ENCODE assay signal across 8 cellular contexts in genomic region chr11:112024178-112024777, GRCh38. TPM values are rescaled to one million over a fixed set of nuclear protein-coding genes. Genes with fewer than 3 reads are reported as not detected.
DNase-seq lines count a peak whose midpoint lies in the region; ATAC-seq, FAIRE-seq and TF ChIP-seq lines count a peak whose summit lies in the region.

No MANE protein-coding gene starts in this region.

- H3K79me2 ChIP-seq in GM23248 (ENCODE audit: insufficient read depth) (peaks cover 5% of the 10 kb centered on the region), HepG2 (ENCODE audit: insufficient read depth, low read length) (peaks cover 11% of the 10 kb centered on the region)

- 0 out of 2 replicates have a peak overlapping the region, but pooled peaks have one; percentile 50 for H3K27ac ChIP-seq in GM23248
- H3K27ac ChIP-seq in brain microvascular endothelial cell = no peak overlapping the region
- peak overlapping the region; percentile 90 for H3K27ac ChIP-seq in HepG2 (ENCODE audit: extremely low read length, insufficient read depth, low read length)
- H3K27ac ChIP-seq in tibial artery = peak overlapping the region; percentile 94 to 95

- H3K4me2 ChIP-seq in GM23248 (ENCODE audit: unreplicated experiment) (peak overlapping the region; percentile 82), HepG2 (ENCODE audit: low read depth, low read length) (peak overlapping the region; percentile 85)

- no peak for TF ChIP-seq CTCF in GM13976 (IDR thresholded peaks at IDR 0.05; ENCODE audit: borderline replicate concordance, control extremely low read depth, extremely low read depth, insufficient read depth, missing control alignments)
- TF ChIP-seq CTCF in brain microvascular endothelial cell (IDR thresholded peaks at IDR 0.05; ENCODE audit: low read depth, low read length, missing control alignments) = no peak
- no peak for TF ChIP-seq CTCF in HepG2 (CRISPR knock-in tag; IDR thresholded peaks at IDR 0.05)
- no peak for TF ChIP-seq CTCF in tibial artery (IDR thresholded peaks at IDR 0.05)

- TF ChIP-seq EP300 in HepG2 (IDR thresholded peaks at IDR 0.05; ENCODE audit: low read depth in 2 of 2, low read length in 2 of 2) = no peak
- no peak for TF ChIP-seq EP300 in HepG2 (CRISPR knock-in tag; IDR thresholded peaks at IDR 0.05; ENCODE audit: borderline replicate concordance)

- no peaks in the 10 kb centered on the region for H3K27me3 ChIP-seq in GM23248 (replicated peaks; ENCODE audit: insufficient read depth)
- no peaks in the 10 kb centered on the region for H3K27me3 ChIP-seq in brain microvascular endothelial cell (replicated peaks)
- no peaks in the 10 kb centered on the region; a peak in 2 of 5 replicates for H3K27me3 ChIP-seq in HepG2 (ENCODE audit: control insufficient read depth in 1 of 2, insufficient read depth in 2 of 2, low read length in 2 of 2)
- no peaks in the 10 kb centered on the region for H3K27me3 ChIP-seq in tibial artery

- H3K4me1 ChIP-seq in GM23248 (ENCODE audit: insufficient read depth) (0 out of 2 replicates have a peak, but pooled peaks cover 6% of the 10 kb centered on the region), HepG2 (ENCODE audit: insufficient read depth, low read length) (peaks cover 17% of the 10 kb centered on the region), tibial artery (peaks cover 0 to 15% (median 5%) of the 10 kb centered on the region in 4 donors)

- no peak for FAIRE-seq in HepG2 (lab: Jason Lieb, UNC)

- CTCF ChIA-PET in HepG2 (lab: Yijun Ruan, JAX; ENCODE audit: low intra/inter-chr PET ratio, low total read pairs) = no interaction called here

- peak overlapping the region; percentile 86 for H3K9ac ChIP-seq in GM23248
- peak overlapping the region; percentile 91 for H3K9ac ChIP-seq in HepG2 (ENCODE audit: insufficient read depth, low read depth, low read length)

- no peak for TF ChIP-seq RAD21 in HepG2 (CRISPR knock-in tag; IDR thresholded peaks at IDR 0.05)

- H3F3A ChIP-seq in GM23248 (ENCODE audit: insufficient read depth) = peaks cover 19% of the 10 kb centered on the region; the same call in 1 of the 2 replicates

- BruUV-seq in HepG2 (replicated peaks; lab: Mats Ljungman, UMichigan) = TSS peak; percentile 91

- H3K9me3 ChIP-seq in GM23248 (ENCODE audit: low read depth) (no peaks in the 10 kb centered on the region), HepG2 (ENCODE audit: low read length) (no peaks in the 10 kb centered on the region), tibial artery (no peaks in the 10 kb centered on the region)

- TF ChIP-seq POLR2A in HepG2 (IDR thresholded peaks at IDR 0.05; ENCODE audit: insufficient read depth in 1 of 2, low read depth in 2 of 2, low read length in 2 of 2) = no peak

- DNase-seq in GM13976 (ENCODE audit: low spot score) = peak; percentile 53
- no peak for DNase-seq in GM23248
- peak; percentile 77 for DNase-seq in NAMALWA (ENCODE audit: low spot score)
- no peak for DNase-seq in brain microvascular endothelial cell
- no peak for DNase-seq in HepG2 (ENCODE audit: low spot score)
- DNase-seq in tibial artery = no peak
- no peak for DNase-seq in occipital lobe (lab: John Stamatoyannopoulos, UW)
- DNase-seq in NCI-H2107 (lab: John Stamatoyannopoulos, UW) = no peak

- peak; percentile 4 for ATAC-seq in HepG2

- POLR2A ChIA-PET in HepG2 (lab: Yijun Ruan, JAX) = interaction anchor here (0.6 to 1.9 kb wide), 13 partner anchors 8 to 153 kb away, joined by 3 to 14 read pairs (median 4); partner anchors contain the start of genes ALG9 and DIXDC1

- H3K4me3 ChIP-seq in GM23248 = peak overlapping the region; percentile 94
- peak overlapping the region; percentile 94 for H3K4me3 ChIP-seq in brain microvascular endothelial cell (ENCODE audit: low read depth, low read length)
- H3K4me3 ChIP-seq in HepG2 (replicated peaks in 1 of 3; ENCODE audit: insufficient read depth in 1 of 3, low read depth in 2 of 3, low read length in 3 of 3) = peak overlapping the region; percentile 82 to 90 (median 87)
- H3K4me3 ChIP-seq in tibial artery = peak overlapping the region; percentile 73 to 95

- intact Hi-C loops in HepG2 (cut with micrococcal nuclease; ENCODE audit: unreplicated experiment) = loop anchor here (2.0 to 10.0 kb wide), 2 partner anchors 41 to 89 kb away; partner anchors contain the start of gene DIXDC1
- intact Hi-C loops in tibial artery (cut with DNase I; ENCODE audit: low total_unique reads) = no loop called here

- peaks cover 9% of the 10 kb centered on the region; the same call in 1 of the 2 replicates for H3K36me3 ChIP-seq in GM23248 (ENCODE audit: low read depth)
- peaks cover 10% of the 10 kb centered on the region for H3K36me3 ChIP-seq in brain microvascular endothelial cell (replicated peaks)
- H3K36me3 ChIP-seq in HepG2 (replicated peaks in 1 of 2; ENCODE audit: control insufficient read depth in 1 of 2, insufficient read depth in 2 of 2, low read length in 2 of 2) = peaks cover 3 to 23% of the 10 kb centered on the region in 2 experiments; a peak in 4 of 5 replicates
- H3K36me3 ChIP-seq in tibial artery = peaks cover 19 to 33% (median 22%) of the 10 kb centered on the region in 3 donors

- H2AFZ ChIP-seq in GM23248 (peak overlapping the region; percentile 99), HepG2 (ENCODE audit: low read length) (no peak overlapping the region)

- in situ Hi-C loops in GM13976 (cut with MboI; ENCODE audit: low sequenced_read_pairs, unreplicated experiment) = no loop called here
- in situ Hi-C loops in GM23248 (cut with MboI) = no loop called here
- in situ Hi-C loops in brain microvascular endothelial cell (cut with HindIII; ENCODE audit: low pct_ligation_motif_present, low sequenced_read_pairs) = no loop called here
- in situ Hi-C loops in HepG2 (cut with HindIII; ENCODE audit: extremely low pct_ligation_motif_present, low pct_unique_long_range_greater_than_20kb) = no loop called here

- 17 to 21% methylated on average over 10 of the region's 10 CpGs for WGBS in GM23248 (ENCODE audit: low coverage in 1 of 2, low lambda C conversion rate in 2 of 2, missing lambda C conversion rate in 2 of 2), 2 experiments
- 38% methylated on average over 9 of the region's 10 CpGs for WGBS in HepG2 (ENCODE audit: low lambda C conversion rate)

- H4K20me1 ChIP-seq in GM23248 (ENCODE audit: insufficient read depth) (no peaks in the 10 kb centered on the region), HepG2 (ENCODE audit: insufficient read depth, low read length) (no peaks in the 10 kb centered on the region)

- no peaks in the 10 kb centered on the region for H3K9me2 ChIP-seq in GM23248 (ENCODE audit: insufficient read depth)

RNA-seq across cellular contexts. Expression of gene DLAT, which starts 0.9 kb away (rescaled TPM):
- 32.3 and 35.7 TPM in 2 replicates for total RNA-seq in GM23248 (2014; rRNA removed; shearing (Covaris generic))
- polyA plus RNA-seq in GM23248 (2016; fragmentation: Nextera tagmentation; extraction: Ambion mirVana) (33.4 and 36.0 TPM in 2 replicates), HepG2 (2011; rRNA removed) (21.5 and 26.4 TPM in 2 replicates)
- total RNA-seq in HepG2 (2016; rRNA removed; fragmentation: Illumina TruSeq; extraction: Trizol) (62.2 and 73.2 TPM in 2 replicates), occipital lobe (46.5 TPM)
- total RNA-seq in HepG2 (2016; cell fraction: cytosol; rRNA removed; fragmentation: Illumina TruSeq; extraction: Trizol; ENCODE audit: low read depth) = 15.1 and 15.7 TPM in 2 replicates
- 63.4 and 67.7 TPM in 2 replicates for total RNA-seq in HepG2 (2016; cell fraction: insoluble cytoplasmic fraction; rRNA removed; fragmentation: Illumina TruSeq; extraction: Trizol)
- total RNA-seq in HepG2 (2016; cell fraction: membrane; rRNA removed; fragmentation: Illumina TruSeq; extraction: Trizol) = 30.4 and 35.5 TPM in 2 replicates
- total RNA-seq in HepG2 (2016; cell fraction: nucleus; rRNA removed; fragmentation: Illumina TruSeq; extraction: Trizol) = 32.8 and 36.5 TPM in 2 replicates
- 15.5 and 18.8 TPM in 2 replicates for polyA plus RNA-seq in HepG2 (2011; cell fraction: cytosol; rRNA removed)
- 9.0 and 9.7 TPM in 2 replicates for polyA plus RNA-seq in HepG2 (2011; cell fraction: nucleus; rRNA removed)
- polyA plus RNA-seq in HepG2 (2012) = 19.8 and 28.1 TPM in 2 replicates
- 7.9 TPM in 2 replicates for polyA plus RNA-seq in HepG2 (2016; cell fraction: cytosol; fragmentation: Illumina TruSeq; extraction: Trizol; ENCODE audit: low read depth)
- 71.4 and 72.1 TPM in 2 replicates for polyA plus RNA-seq in HepG2 (2016; cell fraction: insoluble cytoplasmic fraction; fragmentation: Illumina TruSeq; extraction: Trizol; ENCODE audit: low read depth)
- polyA plus RNA-seq in HepG2 (2016; cell fraction: membrane; fragmentation: Illumina TruSeq; extraction: Trizol; ENCODE audit: low read depth) = 18.4 and 21.2 TPM in 2 replicates
- polyA plus RNA-seq in HepG2 (2016; cell fraction: nucleus; fragmentation: Illumina TruSeq; extraction: Trizol; ENCODE audit: insufficient read depth, low read depth) = 37.6 and 38.9 TPM in 2 replicates
- 27.1 and 37.7 TPM in 2 replicates for polyA minus RNA-seq in HepG2 (2011; rRNA and poly(A)+ RNA removed; ENCODE audit: low replicate concordance)
- 30.4 and 33.5 TPM in 2 replicates for polyA minus RNA-seq in HepG2 (2011; cell fraction: cytosol; rRNA and poly(A)+ RNA removed)
- 24.3 and 31.8 TPM in 2 replicates for polyA minus RNA-seq in HepG2 (2011; cell fraction: nucleus; rRNA and poly(A)+ RNA removed)

RNA-seq across cellular contexts. Expression of gene PIH1D2, which starts 49.5 kb away (rescaled TPM):
- total RNA-seq in GM23248 (2014; rRNA removed; shearing (Covaris generic)) = 0.86 and 1.0 TPM in 2 replicates
- polyA plus RNA-seq in GM23248 (2016; fragmentation: Nextera tagmentation; extraction: Ambion mirVana) (2.2 and 2.3 TPM in 2 replicates), HepG2 (2011; rRNA removed) (0.49 and 0.61 TPM in 2 replicates)
- total RNA-seq in HepG2 (2016; rRNA removed; fragmentation: Illumina TruSeq; extraction: Trizol) (2.7 and 2.8 TPM in 2 replicates), occipital lobe (2.0 TPM)
- total RNA-seq in HepG2 (2016; cell fraction: cytosol; rRNA removed; fragmentation: Illumina TruSeq; extraction: Trizol; ENCODE audit: low read depth) = 0.53 and 1.0 TPM in 2 replicates
- 2.0 and 2.4 TPM in 2 replicates for total RNA-seq in HepG2 (2016; cell fraction: insoluble cytoplasmic fraction; rRNA removed; fragmentation: Illumina TruSeq; extraction: Trizol)
- 1.1 and 1.4 TPM in 2 replicates for total RNA-seq in HepG2 (2016; cell fraction: membrane; rRNA removed; fragmentation: Illumina TruSeq; extraction: Trizol)
- total RNA-seq in HepG2 (2016; cell fraction: nucleus; rRNA removed; fragmentation: Illumina TruSeq; extraction: Trizol) = 0.93 and 2.3 TPM in 2 replicates
- 0.23 and 0.24 TPM in 2 replicates for polyA plus RNA-seq in HepG2 (2011; cell fraction: cytosol; rRNA removed)
- 0.50 and 0.55 TPM in 2 replicates for polyA plus RNA-seq in HepG2 (2011; cell fraction: nucleus; rRNA removed)
- polyA plus RNA-seq in HepG2 (2012) = 0.24 and 0.52 TPM in 2 replicates
- polyA plus RNA-seq in HepG2 (2016; cell fraction: cytosol; fragmentation: Illumina TruSeq; extraction: Trizol; ENCODE audit: low read depth) = 0.49 and 0.62 TPM in 2 replicates
- 1.7 and 2.2 TPM in 2 replicates for polyA plus RNA-seq in HepG2 (2016; cell fraction: insoluble cytoplasmic fraction; fragmentation: Illumina TruSeq; extraction: Trizol; ENCODE audit: low read depth)
- 0.73 and 0.88 TPM in 2 replicates for polyA plus RNA-seq in HepG2 (2016; cell fraction: membrane; fragmentation: Illumina TruSeq; extraction: Trizol; ENCODE audit: low read depth)
- 1.6 and 2.0 TPM in 2 replicates for polyA plus RNA-seq in HepG2 (2016; cell fraction: nucleus; fragmentation: Illumina TruSeq; extraction: Trizol; ENCODE audit: insufficient read depth, low read depth)
- 0.16 and 0.65 TPM in 2 replicates for polyA minus RNA-seq in HepG2 (2011; rRNA and poly(A)+ RNA removed; ENCODE audit: low replicate concordance)
- not detected in 2 replicates for polyA minus RNA-seq in HepG2 (2011; cell fraction: cytosol; rRNA and poly(A)+ RNA removed)
- 0.52 and 1.1 TPM in 2 replicates for polyA minus RNA-seq in HepG2 (2011; cell fraction: nucleus; rRNA and poly(A)+ RNA removed)

RNA-seq across cellular contexts. Expression of gene NKAPD1, which starts 49.8 kb away (rescaled TPM):
- 20.6 and 39.4 TPM in 2 replicates for total RNA-seq in GM23248 (2014; rRNA removed; shearing (Covaris generic))
- polyA plus RNA-seq in GM23248 (2016; fragmentation: Nextera tagmentation; extraction: Ambion mirVana) = 26.1 and 28.1 TPM in 2 replicates
- total RNA-seq in HepG2 (2016; rRNA removed; fragmentation: Illumina TruSeq; extraction: Trizol) = 22.5 and 31.8 TPM in 2 replicates
- 5.5 and 7.1 TPM in 2 replicates for total RNA-seq in HepG2 (2016; cell fraction: cytosol; rRNA removed; fragmentation: Illumina TruSeq; extraction: Trizol; ENCODE audit: low read depth)
- total RNA-seq in HepG2 (2016; cell fraction: insoluble cytoplasmic fraction; rRNA removed; fragmentation: Illumina TruSeq; extraction: Trizol) = 24.1 and 31.3 TPM in 2 replicates
- total RNA-seq in HepG2 (2016; cell fraction: membrane; rRNA removed; fragmentation: Illumina TruSeq; extraction: Trizol) = 21.5 and 25.6 TPM in 2 replicates
- total RNA-seq in HepG2 (2016; cell fraction: nucleus; rRNA removed; fragmentation: Illumina TruSeq; extraction: Trizol) = 12.3 and 17.7 TPM in 2 replicates
- 8.3 and 11.2 TPM in 2 replicates for polyA plus RNA-seq in HepG2 (2011; rRNA removed)
- 5.9 and 8.2 TPM in 2 replicates for polyA plus RNA-seq in HepG2 (2011; cell fraction: cytosol; rRNA removed)
- 3.1 and 4.5 TPM in 2 replicates for polyA plus RNA-seq in HepG2 (2011; cell fraction: nucleus; rRNA removed)
- polyA plus RNA-seq in HepG2 (2012) = 15.3 and 16.6 TPM in 2 replicates
- polyA plus RNA-seq in HepG2 (2016; cell fraction: cytosol; fragmentation: Illumina TruSeq; extraction: Trizol; ENCODE audit: low read depth) = 5.3 and 5.9 TPM in 2 replicates
- polyA plus RNA-seq in HepG2 (2016; cell fraction: insoluble cytoplasmic fraction; fragmentation: Illumina TruSeq; extraction: Trizol; ENCODE audit: low read depth) = 31.6 and 37.6 TPM in 2 replicates
- polyA plus RNA-seq in HepG2 (2016; cell fraction: membrane; fragmentation: Illumina TruSeq; extraction: Trizol; ENCODE audit: low read depth) = 13.7 and 14.2 TPM in 2 replicates
- 17.2 and 18.1 TPM in 2 replicates for polyA plus RNA-seq in HepG2 (2016; cell fraction: nucleus; fragmentation: Illumina TruSeq; extraction: Trizol; ENCODE audit: insufficient read depth, low read depth)
- polyA minus RNA-seq in HepG2 (2011; rRNA and poly(A)+ RNA removed; ENCODE audit: low replicate concordance) = 7.3 and 9.0 TPM in 2 replicates
- 8.0 and 9.8 TPM in 2 replicates for polyA minus RNA-seq in HepG2 (2011; cell fraction: cytosol; rRNA and poly(A)+ RNA removed)
- polyA minus RNA-seq in HepG2 (2011; cell fraction: nucleus; rRNA and poly(A)+ RNA removed) = 9.3 and 14.2 TPM in 2 replicates
- total RNA-seq in occipital lobe = 52.6 TPM

Comparison
In these comparisons a context has a peak if more than half of its experiments do, and no peak if none do; other contexts are left out.
1. DNase-seq: peak in GM13976 (single experiment) and NAMALWA (single experiment); none in GM23248 (single experiment), brain microvascular endothelial cell (single experiment), HepG2 (single experiment), tibial artery (0 of 2), occipital lobe (single experiment) and NCI-H2107 (single experiment).
2. Peak in every context shown above with its lines, with median percentiles within 50 percentile points of each other: H3K4me3 ChIP-seq.